Comparison of ENCODE assay signal across 30 cellular contexts in the genomic region with DNA sequence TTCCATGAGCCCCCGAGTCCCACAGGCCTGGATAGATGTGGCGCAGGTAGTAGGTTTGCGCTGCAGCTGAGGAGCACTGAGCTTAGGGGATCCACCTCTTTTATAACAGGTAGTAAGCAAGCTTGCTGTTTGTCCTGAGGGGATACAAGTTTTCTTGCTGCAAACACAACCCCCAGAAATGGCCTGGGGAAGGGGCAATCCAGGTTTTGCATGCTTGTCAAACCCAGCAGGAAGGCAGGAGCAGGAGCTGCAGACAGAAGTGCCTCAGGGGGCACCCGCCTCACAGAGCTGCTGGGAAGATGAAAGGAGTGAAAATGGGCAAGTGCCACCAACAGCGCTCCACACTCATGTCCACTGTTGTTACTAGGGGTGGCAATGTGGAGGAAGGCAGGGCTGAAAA. TPM values are rescaled to one million over a fixed set of nuclear protein-coding genes. Genes with fewer than 3 reads are reported as not detected.
"Had no signal": no experiment of that assay in that cellular context is flagged by ENCODE, and none has a peak within 500 bp of the region (broad histone marks: within the 10 kb centered on the region; RNA-seq: fewer than 3 reads in every experiment).

No MANE protein-coding gene starts in this region.

- H3K4me3 Mint-ChIP-seq: activated CD4-positive, alpha-beta T cell treated with anti-CD3 and anti-CD28 coated beads, Interleukin-2, amount 10 ng/mL, durations not matched to agents 24 days and 14 days; activated CD8-positive, alpha-beta T cell treated with anti-CD3 and anti-CD28 coated beads for 36 hours; activated naive CD4-positive, alpha-beta T cell treated with anti-CD3 and anti-CD28 coated beads, Interleukin-2, amount 50 U/mL, for 24 hours; activated naive CD8-positive, alpha-beta T cell treated with anti-CD3 and anti-CD28 coated beads, Interleukin-2, amount 10 ng/mL, durations not matched to agents 7 days and 5 days had no signal

- H3K27me3 Mint-ChIP-seq: activated CD8-positive, alpha-beta T cell treated with anti-CD3 and anti-CD28 coated beads for 36 hours had no signal

- H3K36me3 Mint-ChIP-seq: activated naive CD4-positive, alpha-beta T cell treated with anti-CD3 and anti-CD28 coated beads, Interleukin-2, amount 50 U/mL, for 24 hours; activated naive CD8-positive, alpha-beta T cell treated with anti-CD3 and anti-CD28 coated beads, Interleukin-2, amount 10 ng/mL, durations not matched to agents 7 days and 5 days had no signal

- H3K4me3 ChIP-seq: ascending aorta, PC-9, SJCRH30, SK-N-MC had no signal

- H3K27ac ChIP-seq: ascending aorta, PC-9, SJCRH30, WERI-Rb-1 had no signal

- H3K9me3 ChIP-seq: ascending aorta, SJCRH30 had no signal

- H3K27me3 ChIP-seq: ascending aorta, SJCRH30 had no signal

- H3K9me3 Mint-ChIP-seq: activated CD4-positive, alpha-beta T cell treated with anti-CD3 and anti-CD28 coated beads, Interleukin-2, amount 10 ng/mL, durations not matched to agents 24 days and 14 days; activated CD8-positive, alpha-beta T cell treated with anti-CD3 and anti-CD28 coated beads for 36 hours; activated naive CD4-positive, alpha-beta T cell treated with anti-CD3 and anti-CD28 coated beads, Interleukin-2, amount 50 U/mL, for 24 hours; activated naive CD8-positive, alpha-beta T cell treated with anti-CD3 and anti-CD28 coated beads, Interleukin-2, amount 10 ng/mL, durations not matched to agents 7 days and 5 days; activated T-helper 2 cell treated with anti-CD3 and anti-CD28 coated beads, Interferon-gamma antibody, Interleukin-2, Interleukin-4, amounts not matched to agents 10 μg/mL and 5 μg/mL and 100 μg/mL, durations not matched to agents 14 hours and 24 hours and 36 hours had no signal

- ATAC-seq: activated CD8-positive, alpha-beta T cell treated with anti-CD3 and anti-CD28 coated beads for 36 hours had no signal

- H3K36me3 ChIP-seq: WERI-Rb-1 had no signal

- H3K27ac Mint-ChIP-seq: activated CD4-positive, alpha-beta T cell treated with anti-CD3 and anti-CD28 coated beads, Interleukin-2, amount 10 ng/mL, durations not matched to agents 24 days and 14 days; activated CD8-positive, alpha-beta T cell treated with anti-CD3 and anti-CD28 coated beads for 36 hours; activated naive CD4-positive, alpha-beta T cell treated with anti-CD3 and anti-CD28 coated beads, Interleukin-2, amount 50 U/mL, for 24 hours; activated naive CD8-positive, alpha-beta T cell treated with anti-CD3 and anti-CD28 coated beads, Interleukin-2, amount 10 ng/mL, durations not matched to agents 7 days and 5 days; activated T-helper 2 cell treated with anti-CD3 and anti-CD28 coated beads, Interferon-gamma antibody, Interleukin-2, Interleukin-4, amounts not matched to agents 10 μg/mL and 5 μg/mL and 100 μg/mL, durations not matched to agents 14 hours and 24 hours and 36 hours had no signal

- DNase-seq: activated CD4-positive, alpha-beta T cell treated with anti-CD3 and anti-CD28 coated beads, Interleukin-2, amount 10 ng/mL, durations not matched to agents 24 days and 14 days; activated CD4-positive, alpha-beta T cell treated with anti-CD3 and anti-CD28 coated beads, Interleukin-2, amount 50 U/mL, for 4 hours; activated CD8-positive, alpha-beta T cell treated with anti-CD3 and anti-CD28 coated beads for 36 hours; activated gamma-delta T cell; activated naive CD4-positive, alpha-beta T cell treated with Interleukin-2 at 50 U/mL for 16 hours; activated naive CD8-positive, alpha-beta T cell treated with anti-CD3 and anti-CD28 coated beads, Interleukin-2, amount 10 ng/mL, durations not matched to agents 7 days and 5 days; activated T-cell treated with anti-CD3 and anti-CD28 coated beads, Interleukin-2, amount 50 U/mL, for 1 hour; amygdala; Karpas-422; KBM-7; NCI-H1105; NCI-H1417 treated with DMSO at 0.1 percent for 48 hours; NCI-H187 treated with DMSO at 0.1 percent for 48 hours; NCI-H2081 treated with DMSO at 0.1 percent for 48 hours; NCI-H226; NCI-H446 treated with DMSO at 0.1 percent for 48 hours; NCI-H524; PC-9; SHP77; SJCRH30; T1000; WERI-Rb-1 had no signal

- H3K4me1 Mint-ChIP-seq: activated CD4-positive, alpha-beta T cell treated with anti-CD3 and anti-CD28 coated beads, Interleukin-2, amount 10 ng/mL, durations not matched to agents 24 days and 14 days; activated naive CD4-positive, alpha-beta T cell treated with anti-CD3 and anti-CD28 coated beads, Interleukin-2, amount 50 U/mL, for 24 hours; activated naive CD8-positive, alpha-beta T cell treated with anti-CD3 and anti-CD28 coated beads, Interleukin-2, amount 10 ng/mL, durations not matched to agents 7 days and 5 days had no signal

RNA-seq across cellular contexts. Expression of a gene that starts 18.5 kb away (rescaled TPM):
- total RNA-seq: activated CD4-positive, alpha-beta T cell treated with anti-CD3 and anti-CD28 coated beads, Interleukin-2, amount 10 ng/mL, durations not matched to agents 24 days and 14 days; activated CD8-positive, alpha-beta T cell treated with anti-CD3 and anti-CD28 coated beads for 36 hours; activated naive CD8-positive, alpha-beta T cell treated with anti-CD3 and anti-CD28 coated beads, Interleukin-2, amount 10 ng/mL, durations not matched to agents 7 days and 5 days; activated T-helper 2 cell treated with anti-CD3 and anti-CD28 coated beads, Interferon-gamma antibody, Interleukin-2, Interleukin-4, amounts not matched to agents 10 μg/mL and 5 μg/mL and 100 μg/mL, durations not matched to agents 14 hours and 24 hours and 36 hours; ascending aorta; cardiac septum; MCF 10A; PC-9; SJCRH30; T-helper 1 cell treated with Interleukin-12 subunit alpha and Interleukin-12 subunit beta and Interleukin-4 antibody, amounts not matched to agents 30 ng/mL and 1 ng/mL, for 36 hours; T-helper 2 cell treated with Interferon-gamma antibody and Interleukin-4, amounts not matched to agents 100 ng/mL and 5 ng/mL, for 36 hours had no signal
